ENCODE assay signal across 1 cellular context in genomic region chr3:123750659-123751420, GRCh38.
TF ChIP-seq lines count a peak whose summit lies in the region.

No MANE protein-coding gene starts in this region.

TF ChIP-seq in HepG2, 621 proteins besides CTCF, POLR2A, EP300 and RAD21 (continued from another document and continues in another):
- TF ChIP-seq FOXO4 (CRISPR knock-in tag; conservative IDR thresholded peaks at IDR 0.05): no peak
- no peak for TF ChIP-seq SP1 (IDR thresholded peaks at IDR 0.05)
- TF ChIP-seq SP1 (CRISPR knock-in tag; IDR thresholded peaks at IDR 0.05): no peak
- TF ChIP-seq ZNF7 (CRISPR knock-in tag; IDR thresholded peaks at IDR 0.05): no peak
- TF ChIP-seq SIN3A (IDR thresholded peaks at IDR 0.05; ENCODE audit: borderline replicate concordance, low read depth, low read length): no peak
- TF ChIP-seq TEAD3 (CRISPR knock-in tag; optimal IDR thresholded peaks at IDR 0.05; ENCODE audit: borderline replicate concordance): peak; percentile 100
- no peak for TF ChIP-seq ZNF619 (CRISPR knock-in tag; IDR thresholded peaks at IDR 0.05)
- TF ChIP-seq MATR3 (CRISPR knock-in tag; IDR thresholded peaks at IDR 0.05): no peak
- TF ChIP-seq SRSF4 (IDR thresholded peaks at IDR 0.05; ENCODE audit: low read depth, low read length, poor library complexity, severe bottlenecking): no peak
- TF ChIP-seq ZNF776 (CRISPR knock-in tag; IDR thresholded peaks at IDR 0.05): no peak
- TF ChIP-seq, protein P1, sequence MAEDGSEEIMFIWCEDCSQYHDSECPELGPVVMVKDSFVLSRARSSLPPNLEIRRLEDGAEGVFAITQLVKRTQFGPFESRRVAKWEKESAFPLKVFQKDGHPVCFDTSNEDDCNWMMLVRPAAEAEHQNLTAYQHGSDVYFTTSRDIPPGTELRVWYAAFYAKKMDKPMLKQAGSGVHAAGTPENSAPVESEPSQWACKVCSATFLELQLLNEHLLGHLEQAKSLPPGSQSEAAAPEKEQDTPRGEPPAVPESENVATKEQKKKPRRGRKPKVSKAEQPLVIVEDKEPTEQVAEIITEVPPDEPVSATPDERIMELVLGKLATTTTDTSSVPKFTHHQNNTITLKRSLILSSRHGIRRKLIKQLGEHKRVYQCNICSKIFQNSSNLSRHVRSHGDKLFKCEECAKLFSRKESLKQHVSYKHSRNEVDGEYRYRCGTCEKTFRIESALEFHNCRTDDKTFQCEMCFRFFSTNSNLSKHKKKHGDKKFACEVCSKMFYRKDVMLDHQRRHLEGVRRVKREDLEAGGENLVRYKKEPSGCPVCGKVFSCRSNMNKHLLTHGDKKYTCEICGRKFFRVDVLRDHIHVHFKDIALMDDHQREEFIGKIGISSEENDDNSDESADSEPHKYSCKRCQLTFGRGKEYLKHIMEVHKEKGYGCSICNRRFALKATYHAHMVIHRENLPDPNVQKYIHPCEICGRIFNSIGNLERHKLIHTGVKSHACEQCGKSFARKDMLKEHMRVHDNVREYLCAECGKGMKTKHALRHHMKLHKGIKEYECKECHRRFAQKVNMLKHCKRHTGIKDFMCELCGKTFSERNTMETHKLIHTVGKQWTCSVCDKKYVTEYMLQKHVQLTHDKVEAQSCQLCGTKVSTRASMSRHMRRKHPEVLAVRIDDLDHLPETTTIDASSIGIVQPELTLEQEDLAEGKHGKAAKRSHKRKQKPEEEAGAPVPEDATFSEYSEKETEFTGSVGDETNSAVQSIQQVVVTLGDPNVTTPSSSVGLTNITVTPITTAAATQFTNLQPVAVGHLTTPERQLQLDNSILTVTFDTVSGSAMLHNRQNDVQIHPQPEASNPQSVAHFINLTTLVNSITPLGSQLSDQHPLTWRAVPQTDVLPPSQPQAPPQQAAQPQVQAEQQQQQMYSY (CRISPR knock-in tag; IDR thresholded peaks at IDR 0.05): no peak
- TF ChIP-seq ZBTB21 (CRISPR knock-in tag; IDR thresholded peaks at IDR 0.05): 0 out of 2 replicates have a peak, but pooled peaks have one; percentile 28
- TF ChIP-seq ZNF20 (CRISPR knock-in tag; IDR thresholded peaks at IDR 0.05): no peak
- TF ChIP-seq HMGA1 (CRISPR knock-in tag; conservative IDR thresholded peaks at IDR 0.05): no peak
- no peak for TF ChIP-seq ZNF83 (CRISPR knock-in tag; IDR thresholded peaks at IDR 0.05; ENCODE audit: borderline replicate concordance)
- no peak for TF ChIP-seq PAX8 (CRISPR knock-in tag; IDR thresholded peaks at IDR 0.05; ENCODE audit: borderline replicate concordance)
- no peak for TF ChIP-seq ZFP41 (CRISPR knock-in tag; IDR thresholded peaks at IDR 0.05; ENCODE audit: borderline replicate concordance)
- TF ChIP-seq ZNF484 (CRISPR knock-in tag; IDR thresholded peaks at IDR 0.05; ENCODE audit: borderline replicate concordance, low read depth): no peak
- peak; percentile 74 for TF ChIP-seq KDM6A (CRISPR knock-in tag; IDR thresholded peaks at IDR 0.05; ENCODE audit: low read depth)
- no peak for TF ChIP-seq TSC22D2 (CRISPR knock-in tag; IDR thresholded peaks at IDR 0.05; ENCODE audit: borderline replicate concordance)
- TF ChIP-seq ZIK1 (CRISPR knock-in tag; IDR thresholded peaks at IDR 0.05; ENCODE audit: borderline replicate concordance, low read depth): no peak
- TF ChIP-seq ZNF256 (CRISPR knock-in tag; conservative IDR thresholded peaks at IDR 0.05): no peak
- no peak for TF ChIP-seq SETDB1 (CRISPR knock-in tag; IDR thresholded peaks at IDR 0.05; ENCODE audit: borderline replicate concordance)
- TF ChIP-seq NCOA2 (CRISPR knock-in tag; IDR thresholded peaks at IDR 0.05): peak; percentile 78
- TF ChIP-seq CREB1 (IDR thresholded peaks at IDR 0.05): no peak
- TF ChIP-seq CREB1 (CRISPR knock-in tag; IDR thresholded peaks at IDR 0.05): peak; percentile 57; the same call in 1 of the 2 replicates
- no peak for TF ChIP-seq ZNF569 (CRISPR knock-in tag; IDR thresholded peaks at IDR 0.05; ENCODE audit: borderline replicate concordance)
- TF ChIP-seq HOXA7 (CRISPR knock-in tag; IDR thresholded peaks at IDR 0.05): no peak
- TF ChIP-seq HNRNPL (IDR thresholded peaks at IDR 0.05; ENCODE audit: low read depth, low read length): no peak
- no peak for TF ChIP-seq NFATC3 (CRISPR knock-in tag; IDR thresholded peaks at IDR 0.05)
- TF ChIP-seq ZBTB25 (CRISPR knock-in tag; IDR thresholded peaks at IDR 0.05): peak; percentile 29; the same call in 1 of the 2 replicates
- no peak for TF ChIP-seq TOPORS (CRISPR knock-in tag; IDR thresholded peaks at IDR 0.05)
- no peak for TF ChIP-seq SP2 (CRISPR knock-in tag; IDR thresholded peaks at IDR 0.05)
- no peak for TF ChIP-seq TAF15 (IDR thresholded peaks at IDR 0.05; ENCODE audit: low read depth, low read length, poor library complexity, severe bottlenecking)
- no peak for TF ChIP-seq POLR2AphosphoS2 (IDR thresholded peaks at IDR 0.05; ENCODE audit: low read depth, low read length)
- no peak for TF ChIP-seq ZBTB42 (CRISPR knock-in tag; IDR thresholded peaks at IDR 0.05)
- TF ChIP-seq GTF2F1 (IDR thresholded peaks at IDR 0.05; ENCODE audit: low read length): no peak
- TF ChIP-seq, protein P2, sequence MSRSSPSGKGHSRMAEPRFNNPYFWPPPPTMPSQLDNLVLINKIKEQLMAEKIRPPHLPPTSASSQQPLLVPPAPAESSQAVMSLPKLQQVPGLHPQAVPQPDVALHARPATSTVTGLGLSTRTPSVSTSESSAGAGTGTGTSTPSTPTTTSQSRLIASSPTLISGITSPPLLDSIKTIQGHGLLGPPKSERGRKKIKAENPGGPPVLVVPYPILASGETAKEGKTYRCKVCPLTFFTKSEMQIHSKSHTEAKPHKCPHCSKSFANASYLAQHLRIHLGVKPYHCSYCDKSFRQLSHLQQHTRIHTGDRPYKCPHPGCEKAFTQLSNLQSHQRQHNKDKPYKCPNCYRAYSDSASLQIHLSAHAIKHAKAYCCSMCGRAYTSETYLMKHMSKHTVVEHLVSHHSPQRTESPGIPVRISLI (CRISPR knock-in tag; IDR thresholded peaks at IDR 0.05; ENCODE audit: borderline replicate concordance): no peak
- no peak for TF ChIP-seq NFIB (CRISPR knock-in tag; IDR thresholded peaks at IDR 0.05; ENCODE audit: borderline replicate concordance)
- TF ChIP-seq ZNF782 (CRISPR knock-in tag; IDR thresholded peaks at IDR 0.05; ENCODE audit: borderline replicate concordance): no peak
- TF ChIP-seq, protein P3, sequence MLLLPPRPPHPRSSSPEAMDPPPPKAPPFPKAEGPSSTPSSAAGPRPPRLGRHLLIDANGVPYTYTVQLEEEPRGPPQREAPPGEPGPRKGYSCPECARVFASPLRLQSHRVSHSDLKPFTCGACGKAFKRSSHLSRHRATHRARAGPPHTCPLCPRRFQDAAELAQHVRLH (CRISPR knock-in tag; IDR thresholded peaks at IDR 0.05; ENCODE audit: borderline replicate concordance, low read depth): peak; percentile 88; the same call in 1 of the 2 replicates
- no peak for TF ChIP-seq BCLAF1 (IDR thresholded peaks at IDR 0.05)
- TF ChIP-seq MTERF4 (CRISPR knock-in tag; IDR thresholded peaks at IDR 0.05): no peak
- TF ChIP-seq BRCA1 (CRISPR knock-in tag; IDR thresholded peaks at IDR 0.05): no peak
- TF ChIP-seq, protein P4, sequence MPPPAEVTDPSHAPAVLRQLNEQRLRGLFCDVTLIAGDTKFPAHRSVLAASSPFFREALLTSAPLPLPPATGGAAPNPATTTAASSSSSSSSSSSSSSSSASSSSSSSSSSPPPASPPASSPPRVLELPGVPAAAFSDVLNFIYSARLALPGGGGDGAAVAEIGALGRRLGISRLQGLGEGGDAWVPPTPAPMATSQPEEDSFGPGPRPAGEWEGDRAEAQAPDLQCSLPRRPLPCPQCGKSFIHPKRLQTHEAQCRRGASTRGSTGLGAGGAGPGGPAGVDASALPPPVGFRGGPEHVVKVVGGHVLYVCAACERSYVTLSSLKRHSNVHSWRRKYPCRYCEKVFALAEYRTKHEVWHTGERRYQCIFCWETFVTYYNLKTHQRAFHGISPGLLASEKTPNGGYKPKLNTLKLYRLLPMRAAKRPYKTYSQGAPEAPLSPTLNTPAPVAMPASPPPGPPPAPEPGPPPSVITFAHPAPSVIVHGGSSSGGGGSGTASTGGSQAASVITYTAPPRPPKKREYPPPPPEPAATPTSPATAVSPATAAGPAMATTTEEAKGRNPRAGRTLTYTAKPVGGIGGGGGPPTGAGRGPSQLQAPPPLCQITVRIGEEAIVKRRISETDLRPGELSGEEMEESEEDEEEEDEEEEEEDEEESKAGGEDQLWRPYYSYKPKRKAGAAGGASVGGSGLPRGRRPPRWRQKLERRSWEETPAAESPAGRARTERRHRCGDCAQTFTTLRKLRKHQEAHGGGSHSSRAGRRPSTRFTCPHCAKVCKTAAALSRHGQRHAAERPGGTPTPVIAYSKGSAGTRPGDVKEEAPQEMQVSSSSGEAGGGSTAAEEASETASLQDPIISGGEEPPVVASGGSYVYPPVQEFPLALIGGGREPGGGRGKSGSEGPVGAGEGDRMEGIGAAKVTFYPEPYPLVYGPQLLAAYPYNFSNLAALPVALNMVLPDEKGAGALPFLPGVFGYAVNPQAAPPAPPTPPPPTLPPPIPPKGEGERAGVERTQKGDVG (CRISPR knock-in tag; IDR thresholded peaks at IDR 0.05; ENCODE audit: borderline replicate concordance): no peak
- peak; percentile 66; the same call in 1 of the 2 replicates for TF ChIP-seq ZSCAN9 (CRISPR knock-in tag; IDR thresholded peaks at IDR 0.05; ENCODE audit: borderline replicate concordance)
- TF ChIP-seq MNT (IDR thresholded peaks at IDR 0.05): no peak
- TF ChIP-seq MEF2D (CRISPR knock-in tag; IDR thresholded peaks at IDR 0.05): 0 out of 2 replicates have a peak, but pooled peaks have one; percentile 40
- no peak for TF ChIP-seq ATAD3A (CRISPR knock-in tag; IDR thresholded peaks at IDR 0.05)
- peak; percentile 36; the same call in 1 of the 2 replicates for TF ChIP-seq MBD4 (IDR thresholded peaks at IDR 0.05; ENCODE audit: borderline replicate concordance, low read length)
- no peak for TF ChIP-seq PAF1 (CRISPR knock-in tag; IDR thresholded peaks at IDR 0.05)
- no peak for TF ChIP-seq SRSF1 (optimal IDR thresholded peaks at IDR 0.05; ENCODE audit: low read depth, low read length)
- TF ChIP-seq JUND (CRISPR knock-in tag; IDR thresholded peaks at IDR 0.05): peak; percentile 94
- TF ChIP-seq ATF7 (IDR thresholded peaks at IDR 0.05): no peak
- no peak for TF ChIP-seq ATF7 (CRISPR knock-in tag; IDR thresholded peaks at IDR 0.05)
- TF ChIP-seq ZNF30 (CRISPR knock-in tag; IDR thresholded peaks at IDR 0.05): no peak
- peak; percentile 99 for TF ChIP-seq FOSL2 (CRISPR knock-in tag; IDR thresholded peaks at IDR 0.05)
- TF ChIP-seq RBM39 (IDR thresholded peaks at IDR 0.05; ENCODE audit: low read depth, low read length, poor library complexity, severe bottlenecking): no peak
- peak; percentile 81; the same call in 1 of the 2 replicates for TF ChIP-seq FOXO1 (CRISPR knock-in tag; IDR thresholded peaks at IDR 0.05)
